Comparison of ENCODE assay signal across 8 cellular contexts in the genomic region with DNA sequence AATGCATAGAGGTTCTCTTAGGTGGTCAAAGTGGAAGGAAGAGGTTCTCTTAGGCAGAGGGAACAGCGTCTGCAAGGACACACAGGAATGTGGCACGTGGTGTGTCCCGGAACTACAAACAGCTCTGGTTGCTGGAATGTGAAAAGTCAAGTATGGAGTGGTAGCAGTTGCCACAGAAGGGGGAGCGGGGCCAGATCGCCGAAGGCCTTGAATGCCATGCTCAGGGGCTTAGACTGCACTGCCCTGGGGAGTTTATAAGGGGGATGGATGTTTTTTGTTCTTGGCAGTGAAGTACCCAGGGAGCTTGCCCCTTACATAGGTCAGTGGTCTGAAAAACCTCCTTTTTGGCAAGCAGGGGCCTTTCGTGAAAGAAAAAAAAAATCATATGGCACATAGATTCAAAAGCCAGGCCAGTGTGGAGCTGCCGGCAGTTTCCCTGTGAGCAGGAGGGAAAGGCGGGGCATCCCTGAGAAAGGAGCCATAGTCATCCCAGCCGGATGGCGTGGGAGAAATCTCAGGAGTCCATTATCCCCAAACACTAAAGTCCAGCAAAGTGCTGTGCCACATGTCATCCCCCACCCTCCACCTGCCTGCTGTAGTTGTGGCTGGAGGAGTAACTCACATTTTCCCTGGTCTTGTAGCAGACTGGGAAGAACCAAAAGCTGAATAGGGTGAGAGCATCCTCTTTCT. TPM values are rescaled to one million over a fixed set of nuclear protein-coding genes. Genes with fewer than 3 reads are reported as not detected.
A peak's percentile ranks its signal among the peaks of the same experiment; 100 is the strongest.
DNase-seq lines count a peak whose midpoint lies in the region; ATAC-seq and TF ChIP-seq lines count a peak whose summit lies in the region.

No MANE protein-coding gene starts in this region.

- H3K27ac Mint-ChIP-seq in nephron, result peak overlapping the region; percentile 9 to 61 (median 16)

- no peaks in the 10 kb centered on the region for H3K9me3 Mint-ChIP-seq in nephron

- H3K36me3 Mint-ChIP-seq in nephron (ENCODE audit: low read depth), result no peaks in the 10 kb centered on the region

- H3K9ac ChIP-seq in BLaER1, result no peak overlapping the region; the same call in 1 of the 2 replicates

- intact Hi-C loops in dorsolateral prefrontal cortex (cut with DNase I), result loop anchor here (2.0 to 5.0 kb wide), 2 partner anchors 442 to 458 kb away; a partner anchor contains a TSS

- peak overlapping the region; percentile 90 for H3K4me2 ChIP-seq in BLaER1

- DNase-seq in dorsolateral prefrontal cortex (no peak), glomerular visceral epithelial cell (ENCODE audit: extremely low spot score) (no peak), NCI-H1092 (lab: John Stamatoyannopoulos, UW) (no peak), cortex of kidney (lab: John Stamatoyannopoulos, UW) (no peak)

- TF ChIP-seq CTCF in dorsolateral prefrontal cortex (IDR thresholded peaks at IDR 0.05 in 54 of 56, conservative IDR thresholded peaks at IDR 0.05 in 2 of 56; ENCODE audit: low read depth in 1 of 56, partially characterized antibody in 56 of 56), result no peak
- TF ChIP-seq CTCF in nephron (IDR thresholded peaks at IDR 0.05; ENCODE audit: unreplicated experiment in 3 of 3), result no peak

- H3K36me3 ChIP-seq in BLaER1 (no peaks in the 10 kb centered on the region), KOPT-K1 (ENCODE audit: insufficient read depth, low read length) (no peaks in the 10 kb centered on the region)

- H4K20me1 ChIP-seq in BLaER1, result no peaks in the 10 kb centered on the region

- H3K9me3 ChIP-seq in BLaER1 (no peaks in the 10 kb centered on the region), KOPT-K1 (ENCODE audit: insufficient read depth, low read length, poor library complexity, severe bottlenecking) (no peaks in the 10 kb centered on the region)

- H3K4me1 ChIP-seq in BLaER1, result peaks cover 33% of the 10 kb centered on the region

- H3K4me3 Mint-ChIP-seq in nephron, result peak overlapping the region; percentile 46 to 70 (median 65)

- peak overlapping the region; percentile 69 for H3K4me3 ChIP-seq in BLaER1
- peak overlapping the region in 58 of 59 donors; percentile 59 to 96 (median 81) for H3K4me3 ChIP-seq in dorsolateral prefrontal cortex

- H3K27ac ChIP-seq in BLaER1 (no peak overlapping the region), KOPT-K1 (ENCODE audit: low read depth, low read length, poor library complexity, severe bottlenecking) (peak overlapping the region; percentile 66), dorsolateral prefrontal cortex (peak overlapping the region in 4 of 59 donors; percentile 64 to 83 (median 76))

- peaks cover 14% of the 10 kb centered on the region for H3K4me1 Mint-ChIP-seq in nephron

- H3K27me3 ChIP-seq in BLaER1 (no peaks in the 10 kb centered on the region), dorsolateral prefrontal cortex (no peaks in the 10 kb centered on the region)

- no peak for ATAC-seq in GM21381 (IDR thresholded peaks at IDR 0.05; ENCODE audit: unreplicated experiment)

- H3K27me3 Mint-ChIP-seq in nephron (ENCODE audit: low read depth), result no peaks in the 10 kb centered on the region

RNA-seq across cellular contexts. Expression of a gene that starts 45.4 kb away (rescaled TPM):
- 10 to 100 TPM; 28.3 to 69.0 (median 51.0) TPM for total RNA-seq in dorsolateral prefrontal cortex
